In genomic region chr20:17570347-17571152, GRCh38 we compare ENCODE assay signal across 9 cellular contexts. TPM values are rescaled to one million over a fixed set of nuclear protein-coding genes. Genes with fewer than 3 reads are reported as not detected.
DNase-seq lines count a peak whose midpoint lies in the region; ATAC-seq, FAIRE-seq and TF ChIP-seq lines count a peak whose summit lies in the region.
"Had no signal": no experiment of that assay in that cellular context is flagged by ENCODE, and none has a peak within 500 bp of the region (broad histone marks: within the 10 kb centered on the region; RNA-seq: fewer than 3 reads in every experiment).

No MANE protein-coding gene starts in this region.

- ATAC-seq in GM21529 (IDR thresholded peaks at IDR 0.05; ENCODE audit: unreplicated experiment) (peak; percentile 34), gastrocnemius medialis (peak; percentile 60 to 64)

- DNase-seq in HuH-7 (ENCODE audit: low spot score) (peak; percentile 57), SK-MEL-5 (ENCODE audit: low read depth, low spot score) (peak; percentile 60), bronchial epithelial cell (ENCODE audit: low read depth) (no peak), iPS-NIHi11 (ENCODE audit: low spot score) (peak; percentile 55), gastrocnemius medialis (peak; percentile 11 to 37), H54 (ENCODE audit: insufficient read length, low spot score) (no peak)

- H3K4me3 ChIP-seq in bronchial epithelial cell (ENCODE audit: low read depth, low read length) (peak overlapping the region; percentile 99), gastrocnemius medialis (peak overlapping the region; percentile 96 to 99 (median 98))

- FAIRE-seq in bronchial epithelial cell (lab: Jason Lieb, UNC) (no peak), H54 (lab: Jason Lieb, UNC) (no peak)
- FAIRE-seq: islet of Langerhans had no signal

- intact Hi-C loops in gastrocnemius medialis (cut with DNase I; ENCODE audit: low total_unique reads) = loop anchor here (1.0 to 5.0 kb wide), 5 partner anchors 28 to 397 kb away; partner anchors contain the start of genes MGME1, RRBP1 and SNX5

- TF ChIP-seq CTCF in bronchial epithelial cell (IDR thresholded peaks at IDR 0.05; ENCODE audit: insufficient read depth, low read length, severe bottlenecking) (no peak), gastrocnemius medialis (IDR thresholded peaks at IDR 0.05 in 4 of 5, conservative IDR thresholded peaks at IDR 0.05 in 1 of 5) (no peak)

- in situ Hi-C loops in SK-MEL-5 (cut with HindIII; ENCODE audit: low pct_unique_long_range_greater_than_20kb, low sequenced_read_pairs) = no loop called here
- in situ Hi-C loops in gastrocnemius medialis (cut with MboI; ENCODE audit: low sequenced_read_pairs in 4 of 4) = no loop called here

- peak overlapping the region; percentile 93 for H3K9ac ChIP-seq in ES-I3 (ENCODE audit: low read depth, low read length)

- H3K4me1 ChIP-seq in ES-I3 (ENCODE audit: insufficient read depth, low read length) (peaks cover 34% of the 10 kb centered on the region), gastrocnemius medialis (peaks cover 22 to 38% of the 10 kb centered on the region in 2 donors)

- TF ChIP-seq POLR2A in gastrocnemius medialis (IDR thresholded peaks at IDR 0.05) (no peak), H54 (IDR thresholded peaks at IDR 0.05; ENCODE audit: low read depth, low read length) (no peak)

- H3K36me3 ChIP-seq in ES-I3 (ENCODE audit: insufficient read depth, low read length) (no peaks in the 10 kb centered on the region), bronchial epithelial cell (ENCODE audit: control insufficient read depth, insufficient read depth, low read length) (peaks cover 4% of the 10 kb centered on the region), gastrocnemius medialis (no peaks in the 10 kb centered on the region)

- no peaks in the 10 kb centered on the region for H3K27me3 ChIP-seq in bronchial epithelial cell (ENCODE audit: control insufficient read depth, insufficient read depth, low read length)
- no peaks in the 10 kb centered on the region for H3K27me3 ChIP-seq in gastrocnemius medialis

- H3K9me3 ChIP-seq in ES-I3 (ENCODE audit: control insufficient read depth, insufficient read depth, low read length) (peaks cover 3% of the 10 kb centered on the region), gastrocnemius medialis (no peaks in the 10 kb centered on the region)

- H3K27ac ChIP-seq in gastrocnemius medialis = peak overlapping the region; percentile 99 to 100 (median 99)

RNA-seq across cellular contexts. Expression of gene DSTN, which starts 0.7 kb away (rescaled TPM):
- total RNA-seq in SK-MEL-5 (2014; rRNA removed; shearing (Covaris generic)) = 180 and 190 TPM in 2 replicates
- 247 and 260 TPM in 2 replicates for polyA plus RNA-seq in SK-MEL-5 (2015; cell fraction: cytosol; rRNA removed)
- polyA plus RNA-seq in SK-MEL-5 (2015; cell fraction: nucleus; rRNA removed) = 41.7 and 43.9 TPM in 2 replicates
- total RNA-seq in bronchial epithelial cell (149 and 200 TPM in 2 replicates), gastrocnemius medialis (100 to 1,000 TPM in 1 of 4 donors, 10 to 100 TPM in 3; 79.2 to 128 (median 88.5) TPM)

RNA-seq across cellular contexts. Expression of gene BFSP1, which starts 39.4 kb away (rescaled TPM):
- total RNA-seq in SK-MEL-5 (2014; rRNA removed; shearing (Covaris generic)) = 14.3 and 14.7 TPM in 2 replicates
- 5.5 and 7.0 TPM in 2 replicates for polyA plus RNA-seq in SK-MEL-5 (2015; cell fraction: cytosol; rRNA removed)
- polyA plus RNA-seq in SK-MEL-5 (2015; cell fraction: nucleus; rRNA removed) = 4.3 and 5.2 TPM in 2 replicates
- 2.9 and 3.6 TPM in 2 replicates for total RNA-seq in bronchial epithelial cell
- total RNA-seq in gastrocnemius medialis = under 1 TPM in 2 of 4 donors, not detected in 2; 0.18 to 0.46 TPM

Comparison
In these comparisons a context has a peak if more than half of its experiments do, and no peak if none do; other contexts are left out.
1. DNase-seq: peak in HuH-7 (single experiment), SK-MEL-5 (single experiment), iPS-NIHi11 (single experiment) and gastrocnemius medialis (2 of 2); none in bronchial epithelial cell (single experiment) and H54 (single experiment).